28 cellular contexts compared by ENCODE assay signal in genomic region chr2:234747032-234747431, GRCh38.
A peak's percentile ranks its signal among the peaks of the same experiment; 100 is the strongest.
DNase-seq lines count a peak whose midpoint lies in the region; ATAC-seq and TF ChIP-seq lines count a peak whose summit lies in the region.
"Had no signal": no experiment of that assay in that cellular context is flagged by ENCODE, and none has a peak within 500 bp of the region (broad histone marks: within the 10 kb centered on the region; RNA-seq: fewer than 3 reads in every experiment).

No MANE protein-coding gene starts in this region.

- in situ Hi-C loops in GM23248 (cut with MboI), result no loop called here

- no peaks in the 10 kb centered on the region for H3K36me3 Mint-ChIP-seq in T-helper 2 cell treated with Interferon-gamma antibody and Interleukin-4, amounts not matched to agents 5 μg/mL and 100 μg/mL, for 36 hours (ENCODE audit: low read depth)
- H3K36me3 Mint-ChIP-seq: CD8-positive, alpha-beta memory T cell had no signal

- H3K9ac ChIP-seq in GM23248, result 0 out of 2 replicates have a peak overlapping the region, but pooled peaks have one; percentile 2

- H3K27ac ChIP-seq in GM23248, result peak overlapping the region; percentile 11; the same call in 1 of the 2 replicates
- H3K27ac ChIP-seq: C4-2B, PC-9, SK-N-MC had no signal

- H3K4me1 Mint-ChIP-seq in T-helper 2 cell treated with Interferon-gamma antibody and Interleukin-4, amounts not matched to agents 5 μg/mL and 100 μg/mL, for 36 hours (ENCODE audit: low read depth), result no peaks in the 10 kb centered on the region
- H3K4me1 Mint-ChIP-seq: CD8-positive, alpha-beta memory T cell had no signal

- no peak overlapping the region for H3K4me3 Mint-ChIP-seq in T-helper 2 cell treated with Interferon-gamma antibody and Interleukin-4, amounts not matched to agents 5 μg/mL and 100 μg/mL, for 36 hours
- H3K4me3 Mint-ChIP-seq: CD8-positive, alpha-beta memory T cell; HFFc6 had no signal

- no peaks in the 10 kb centered on the region for H3K36me3 ChIP-seq in GM23248 (ENCODE audit: low read depth)
- H3K36me3 ChIP-seq: MG63 had no signal

- 0 out of 2 replicates have a peak, but pooled peaks cover 1% of the 10 kb centered on the region for H3F3A ChIP-seq in GM23248 (ENCODE audit: insufficient read depth)

- no peak overlapping the region for H3K27ac Mint-ChIP-seq in T-helper 2 cell treated with Interferon-gamma antibody and Interleukin-4, amounts not matched to agents 5 μg/mL and 100 μg/mL, for 36 hours
- H3K27ac Mint-ChIP-seq: CD8-positive, alpha-beta memory T cell; HFFc6 had no signal

- peaks cover 8% of the 10 kb centered on the region for H3K4me1 ChIP-seq in GM23248 (ENCODE audit: insufficient read depth)

- no peaks in the 10 kb centered on the region for H3K9me3 ChIP-seq in GM23248 (ENCODE audit: low read depth)
- H3K9me3 ChIP-seq: MG63 had no signal

- TF ChIP-seq CTCF in AG10803 (conservative IDR thresholded peaks at IDR 0.05; ENCODE audit: low read length), result no peak
- TF ChIP-seq CTCF in foreskin fibroblast (IDR thresholded peaks at IDR 0.05; ENCODE audit: low read depth, low read length), result no peak

- H3K4me2 ChIP-seq in GM23248 (ENCODE audit: unreplicated experiment), result no peak overlapping the region
- H3K4me2 ChIP-seq: PC-9 had no signal

- no peaks in the 10 kb centered on the region for H3K79me2 ChIP-seq in GM23248 (ENCODE audit: insufficient read depth)

- peaks cover 1% of the 10 kb centered on the region for H3K27me3 Mint-ChIP-seq in T-helper 2 cell treated with Interferon-gamma antibody and Interleukin-4, amounts not matched to agents 5 μg/mL and 100 μg/mL, for 36 hours (ENCODE audit: low read depth)

- H4K20me1 ChIP-seq in GM23248 (ENCODE audit: insufficient read depth), result no peaks in the 10 kb centered on the region

- ATAC-seq in HG02870 (IDR thresholded peaks at IDR 0.05; ENCODE audit: unreplicated experiment), result no peak

- no peak overlapping the region for H2AFZ ChIP-seq in GM23248
- H2AFZ ChIP-seq: PC-9 had no signal

- no peaks in the 10 kb centered on the region for H3K27me3 ChIP-seq in GM23248 (replicated peaks; ENCODE audit: insufficient read depth)
- H3K27me3 ChIP-seq: MG63 had no signal

- H3K4me3 ChIP-seq in AG10803 (ENCODE audit: low read length) (no peak overlapping the region), GM23248 (no peak overlapping the region), foreskin fibroblast (ENCODE audit: low read depth in 1 of 2, low read length in 2 of 2) (no peak overlapping the region)
- H3K4me3 ChIP-seq: MG63, PC-9, SK-N-MC had no signal

- H3K9me3 Mint-ChIP-seq in T-helper 2 cell treated with Interferon-gamma antibody and Interleukin-4, amounts not matched to agents 5 μg/mL and 100 μg/mL, for 36 hours, result no peaks in the 10 kb centered on the region

- no peaks in the 10 kb centered on the region for H3K9me2 ChIP-seq in GM23248 (ENCODE audit: insufficient read depth)

- DNase-seq in AG10803 (ENCODE audit: low read depth), result peak; percentile 49
- peak; percentile 67 for DNase-seq in GM23248
- DNase-seq in fibroblast of gingiva (ENCODE audit: low read depth), result peak; percentile 32
- DNase-seq in foreskin fibroblast, result peak; percentile 38 to 73
- DNase-seq in T-helper 2 cell treated with Interferon-gamma antibody and Interleukin-4, amounts not matched to agents 5 μg/mL and 100 μg/mL, for 36 hours (ENCODE audit: low spot score), result no peak
- DNase-seq in activated naive CD4-positive, alpha-beta T cell (lab: John Stamatoyannopoulos, UW), result no peak
- DNase-seq in NCI-H128 (lab: John Stamatoyannopoulos, UW; ENCODE audit: unreplicated experiment), result no peak
- DNase-seq: 8988T; AML-193; Calu3; CD8-positive, alpha-beta memory T cell; DMS153; GF-D8; H7; HFFc6; Kasumi-1; MG63; NCI-H1436 treated with DMSO at 0.1 percent for 48 hours; NCI-H2029; NCI-H226; NCI-H510A treated with DMSO at 0.1 percent for 48 hours; NCI-H748 treated with DMSO at 0.1 percent for 48 hours; PC-9; RPMI8226; SHP77 had no signal

Comparison
In these comparisons a context has a peak if more than half of its experiments do, and no peak if none do; other contexts are left out.
1. DNase-seq: peak in AG10803 (single experiment), GM23248 (single experiment), fibroblast of gingiva (single experiment) and foreskin fibroblast (2 of 2); none in T-helper 2 cell treated with Interferon-gamma antibody and Interleukin-4, amounts not matched to agents 5 μg/mL and 100 μg/mL, for 36 hours (single experiment), activated naive CD4-positive, alpha-beta T cell (0 of 4) and NCI-H128 (single experiment).